Comparison of ENCODE assay signal across 14 cellular contexts in the genomic region with DNA sequence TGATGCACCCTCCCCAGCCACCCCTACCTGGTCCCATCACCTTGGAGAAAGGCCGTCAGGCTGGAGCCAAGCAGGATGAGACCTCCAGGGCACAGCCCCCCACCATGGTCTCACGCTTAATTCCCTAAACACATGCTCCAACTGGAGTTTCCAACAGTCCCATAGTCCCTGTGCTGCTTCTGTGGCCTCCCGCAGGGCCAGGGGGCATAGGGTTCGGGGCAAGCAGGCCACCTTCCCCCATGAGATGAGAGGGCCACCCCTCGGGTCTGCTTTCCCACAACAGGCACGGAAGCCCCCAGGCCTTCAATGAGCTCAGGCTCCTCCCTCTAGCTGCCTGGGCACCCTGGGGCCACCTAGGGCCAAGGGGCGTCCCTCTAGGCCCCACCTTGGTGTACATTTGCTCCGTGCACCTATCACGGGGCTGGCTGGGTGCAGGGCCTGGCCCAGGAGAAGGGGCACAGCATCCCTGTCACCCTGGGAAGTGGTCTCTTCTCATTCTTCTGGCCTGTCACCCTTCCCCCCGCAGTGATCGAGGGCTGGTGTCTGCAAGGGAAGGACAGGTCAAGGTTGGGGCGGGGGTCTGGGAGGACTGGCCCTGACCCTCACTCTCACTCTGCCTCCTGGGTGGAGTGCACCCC. TPM values are rescaled to one million over a fixed set of nuclear protein-coding genes. Genes with fewer than 3 reads are reported as not detected.
"Had no signal": no experiment of that assay in that cellular context is flagged by ENCODE, and none has a peak within 500 bp of the region (broad histone marks: within the 10 kb centered on the region; RNA-seq: fewer than 3 reads in every experiment).

No MANE protein-coding gene starts in this region.

- H3K9me3 ChIP-seq: esophagus muscularis mucosa, SJCRH30 had no signal

- H3K36me3 Mint-ChIP-seq: activated CD8-positive, alpha-beta memory T cell treated with anti-CD3 and anti-CD28 coated beads, Interleukin-2, amount 10 ng/mL, durations not matched to agents 7 days and 5 days; activated naive CD8-positive, alpha-beta T cell treated with anti-CD3 and anti-CD28 coated beads, Interleukin-2, amount 10 ng/mL, durations not matched to agents 7 days and 5 days; mesothelial cell of epicardium had no signal

- H3K27ac Mint-ChIP-seq: activated CD8-positive, alpha-beta memory T cell treated with anti-CD3 and anti-CD28 coated beads, Interleukin-2, amount 10 ng/mL, durations not matched to agents 7 days and 5 days; activated naive CD8-positive, alpha-beta T cell treated with anti-CD3 and anti-CD28 coated beads, Interleukin-2, amount 10 ng/mL, durations not matched to agents 7 days and 5 days; activated T-cell treated with anti-CD3 and anti-CD28 coated beads, Interleukin-2, amount 50 U/mL, for 24 hours; mesothelial cell of epicardium had no signal

- H3K4me3 ChIP-seq: esophagus muscularis mucosa, SJCRH30 had no signal

- H3K27ac ChIP-seq: esophagus muscularis mucosa, SJCRH30 had no signal

- H3K36me3 ChIP-seq: esophagus muscularis mucosa, SJCRH30 had no signal

- H3K9me3 Mint-ChIP-seq: activated naive CD8-positive, alpha-beta T cell treated with anti-CD3 and anti-CD28 coated beads, Interleukin-2, amount 10 ng/mL, durations not matched to agents 7 days and 5 days; activated T-cell treated with anti-CD3 and anti-CD28 coated beads, Interleukin-2, amount 50 U/mL, for 24 hours; mesothelial cell of epicardium had no signal

- ATAC-seq: activated CD8-positive, alpha-beta memory T cell treated with anti-CD3 and anti-CD28 coated beads, Interleukin-2, amount 10 ng/mL, durations not matched to agents 7 days and 5 days had no signal

- H3K4me1 Mint-ChIP-seq: activated naive CD8-positive, alpha-beta T cell treated with anti-CD3 and anti-CD28 coated beads, Interleukin-2, amount 10 ng/mL, durations not matched to agents 7 days and 5 days had no signal

- H3K4me1 ChIP-seq: SJCRH30 had no signal

- DNase-seq: activated CD4-positive, alpha-beta T cell treated with anti-CD3 and anti-CD28 coated beads for 1 hour; activated CD4-positive, alpha-beta T cell treated with anti-CD3 and anti-CD28 coated beads, Interleukin-2, amount 50 U/mL, for 48 hours; activated CD8-positive, alpha-beta memory T cell treated with anti-CD3 and anti-CD28 coated beads, Interleukin-2, amount 10 ng/mL, durations not matched to agents 7 days and 5 days; activated gamma-delta T cell treated with Interleukin-2 at 50 U/mL for 16 hours; activated naive CD8-positive, alpha-beta T cell treated with anti-CD3 and anti-CD28 coated beads, Interleukin-2, amount 10 ng/mL, durations not matched to agents 7 days and 5 days; activated T-cell treated with anti-CD3 and anti-CD28 coated beads, Interleukin-2, amount 50 U/mL, for 24 hours; anterior cingulate cortex; islet precursor cell; SJCRH30; substantia nigra; trophoblast cell had no signal

- H3K27me3 Mint-ChIP-seq: activated CD8-positive, alpha-beta memory T cell treated with anti-CD3 and anti-CD28 coated beads, Interleukin-2, amount 10 ng/mL, durations not matched to agents 7 days and 5 days; activated naive CD8-positive, alpha-beta T cell treated with anti-CD3 and anti-CD28 coated beads, Interleukin-2, amount 10 ng/mL, durations not matched to agents 7 days and 5 days; activated T-cell treated with anti-CD3 and anti-CD28 coated beads, Interleukin-2, amount 50 U/mL, for 24 hours had no signal

- H3K4me3 Mint-ChIP-seq: activated CD8-positive, alpha-beta memory T cell treated with anti-CD3 and anti-CD28 coated beads, Interleukin-2, amount 10 ng/mL, durations not matched to agents 7 days and 5 days; activated naive CD8-positive, alpha-beta T cell treated with anti-CD3 and anti-CD28 coated beads, Interleukin-2, amount 10 ng/mL, durations not matched to agents 7 days and 5 days; activated T-cell treated with anti-CD3 and anti-CD28 coated beads, Interleukin-2, amount 50 U/mL, for 24 hours; mesothelial cell of epicardium had no signal

RNA-seq across cellular contexts. Expression of a gene that starts 52.5 kb away (rescaled TPM):
- total RNA-seq: esophagus muscularis mucosa, pulmonary artery endothelial cell, SJCRH30 had no signal
